In the genomic region with DNA sequence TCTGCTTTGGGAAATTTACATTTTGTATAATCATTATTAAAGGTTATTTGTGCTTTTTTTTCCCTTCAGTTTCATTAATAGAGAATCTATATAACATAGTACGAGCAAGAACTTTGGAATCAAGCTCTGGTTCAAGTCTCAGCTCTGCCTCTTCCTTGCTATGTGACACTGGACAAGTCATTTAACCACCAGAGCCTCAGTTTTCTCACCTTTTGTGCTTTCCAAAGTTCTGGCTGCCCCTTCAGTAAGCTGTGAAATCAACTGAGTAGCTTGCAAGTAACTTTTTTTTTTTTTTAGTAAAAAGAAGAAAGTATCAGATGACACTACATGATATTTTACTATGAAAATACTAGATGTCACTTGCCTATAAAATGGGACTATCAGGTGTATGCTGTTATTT, we compare ENCODE assay signal across 13 cellular contexts.
"Had no signal": no experiment of that assay in that cellular context is flagged by ENCODE, and none has a peak within 500 bp of the region (broad histone marks: within the 10 kb centered on the region; RNA-seq: fewer than 3 reads in every experiment).

No MANE protein-coding gene starts in this region.

- FAIRE-seq: colon, small intestine had no signal

- H3K27me3 ChIP-seq: right atrium auricular region, transverse colon had no signal

- H3K4me3 Mint-ChIP-seq: activated CD8-positive, alpha-beta T cell treated with anti-CD3 and anti-CD28 coated beads, Interleukin-2, amount 10 ng/mL, durations not matched to agents 7 days and 5 days; activated T-helper 1 cell treated with anti-CD3 and anti-CD28 coated beads, Interleukin-12 subunit alpha, Interleukin-12 subunit beta, Interleukin-2, Interleukin-4 antibody, amounts not matched to agents 30 ng/mL and 10 ng/mL and 1 ng/mL, durations not matched to agents 14 hours and 24 hours and 36 hours; stimulated activated memory B cell treated with anti-CD40 and anti-IgM and Interleukin-4, amounts not matched to agents 10 μg/mL and 1 μg/mL and 100 μg/mL, for 72 hours; T-helper 1 cell treated with Interleukin-12 subunit alpha and Interleukin-12 subunit beta and Interleukin-4 antibody, amounts not matched to agents 30 μg/mL and 1 μg/mL, for 36 hours had no signal

- H3K36me3 ChIP-seq: right atrium auricular region, transverse colon had no signal

- DNase-seq: activated CD4-positive, alpha-beta T cell treated with anti-CD3 and anti-CD28 coated beads for 4 hours; activated CD8-positive, alpha-beta memory T cell treated with anti-CD3 and anti-CD28 coated beads, Interleukin-2, amount 50 U/mL, for 48 hours; activated CD8-positive, alpha-beta T cell treated with anti-CD3 and anti-CD28 coated beads, Interleukin-2, amount 10 ng/mL, durations not matched to agents 7 days and 5 days; activated naive CD4-positive, alpha-beta T cell; aorta; transverse colon had no signal

- H3K4me3 ChIP-seq: right atrium auricular region, transverse colon had no signal

- H3K27ac Mint-ChIP-seq: activated CD8-positive, alpha-beta T cell treated with anti-CD3 and anti-CD28 coated beads, Interleukin-2, amount 10 ng/mL, durations not matched to agents 7 days and 5 days; activated T-helper 1 cell treated with anti-CD3 and anti-CD28 coated beads, Interleukin-12 subunit alpha, Interleukin-12 subunit beta, Interleukin-2, Interleukin-4 antibody, amounts not matched to agents 30 ng/mL and 10 ng/mL and 1 ng/mL, durations not matched to agents 14 hours and 24 hours and 36 hours; stimulated activated memory B cell treated with anti-CD40 and anti-IgM and Interleukin-4, amounts not matched to agents 10 μg/mL and 1 μg/mL and 100 μg/mL, for 72 hours; T-helper 1 cell treated with Interleukin-12 subunit alpha and Interleukin-12 subunit beta and Interleukin-4 antibody, amounts not matched to agents 30 μg/mL and 1 μg/mL, for 36 hours had no signal

- H3K36me3 Mint-ChIP-seq: stimulated activated memory B cell treated with anti-CD40 and anti-IgM and Interleukin-4, amounts not matched to agents 10 μg/mL and 1 μg/mL and 100 μg/mL, for 72 hours had no signal

- H3K9me3 Mint-ChIP-seq: activated T-helper 1 cell treated with anti-CD3 and anti-CD28 coated beads, Interleukin-12 subunit alpha, Interleukin-12 subunit beta, Interleukin-2, Interleukin-4 antibody, amounts not matched to agents 30 ng/mL and 10 ng/mL and 1 ng/mL, durations not matched to agents 14 hours and 24 hours and 36 hours; stimulated activated memory B cell treated with anti-CD40 and anti-IgM and Interleukin-4, amounts not matched to agents 10 μg/mL and 1 μg/mL and 100 μg/mL, for 72 hours; T-helper 1 cell treated with Interleukin-12 subunit alpha and Interleukin-12 subunit beta and Interleukin-4 antibody, amounts not matched to agents 30 μg/mL and 1 μg/mL, for 36 hours had no signal

- H3K9me3 ChIP-seq: right atrium auricular region, transverse colon had no signal

- H3K27ac ChIP-seq: transverse colon had no signal

- ATAC-seq: activated CD8-positive, alpha-beta T cell treated with anti-CD3 and anti-CD28 coated beads, Interleukin-2, amount 10 ng/mL, durations not matched to agents 7 days and 5 days; left lobe of liver; stimulated activated memory B cell treated with anti-CD40 and anti-IgM and Interleukin-4, amounts not matched to agents 10 μg/mL and 1 μg/mL and 100 μg/mL, for 72 hours had no signal

- H3K4me1 Mint-ChIP-seq: stimulated activated memory B cell treated with anti-CD40 and anti-IgM and Interleukin-4, amounts not matched to agents 10 μg/mL and 1 μg/mL and 100 μg/mL, for 72 hours had no signal
